32 cellular contexts compared by ENCODE assay signal in genomic region chr7:114370177-114370576, GRCh38. TPM values are rescaled to one million over a fixed set of nuclear protein-coding genes. Genes with fewer than 3 reads are reported as not detected.
DNase-seq lines count a peak whose midpoint lies in the region; ATAC-seq and FAIRE-seq lines count a peak whose summit lies in the region.
"Had no signal": no experiment of that assay in that cellular context is flagged by ENCODE, and none has a peak within 500 bp of the region (broad histone marks: within the 10 kb centered on the region; RNA-seq: fewer than 3 reads in every experiment).

No MANE protein-coding gene starts in this region.

- H3K4me1 ChIP-seq in small intestine (ENCODE audit: control insufficient read depth in 2 of 2, insufficient read depth in 1 of 2, low read depth in 1 of 2, low read length in 1 of 2) (peaks cover 0 to 2% of the 10 kb centered on the region in 2 donors), right cardiac atrium (ENCODE audit: control insufficient read depth, insufficient read depth, low read length) (no peaks in the 10 kb centered on the region)
- H3K4me1 ChIP-seq: esophagus muscularis mucosa, SJSA1, transverse colon had no signal

- no peaks in the 10 kb centered on the region for H3K36me3 ChIP-seq in small intestine (ENCODE audit: control insufficient read depth in 2 of 2, insufficient read depth in 2 of 2, low read length in 2 of 2)
- H3K36me3 ChIP-seq: esophagus muscularis mucosa, pancreas, SJSA1, transverse colon had no signal

- no peaks in the 10 kb centered on the region for H3K27me3 ChIP-seq in small intestine (ENCODE audit: control insufficient read depth in 2 of 2, insufficient read depth in 2 of 2, low read length in 2 of 2)
- no peaks in the 10 kb centered on the region for H3K27me3 ChIP-seq in right cardiac atrium (ENCODE audit: control insufficient read depth, insufficient read depth)
- H3K27me3 ChIP-seq: dorsolateral prefrontal cortex, esophagus muscularis mucosa, pancreas, SJSA1, transverse colon had no signal

- no peak overlapping the region for H3K4me3 ChIP-seq in small intestine (ENCODE audit: low read depth in 1 of 2, low read length in 2 of 2)
- H3K4me3 ChIP-seq in right cardiac atrium (ENCODE audit: low read length) = no peak overlapping the region
- H3K4me3 ChIP-seq: dorsolateral prefrontal cortex, esophagus muscularis mucosa, GM12878, pancreas, SJSA1, transverse colon had no signal

- no peak for ATAC-seq in right cardiac atrium
- ATAC-seq: GM12878; HepG2; left ventricle myocardium superior; stimulated activated memory B cell treated with anti-CD40 and anti-IgM and Interleukin-4, amounts not matched to agents 10 μg/mL and 1 μg/mL and 100 μg/mL, for 72 hours had no signal

- H3K9me3 ChIP-seq in small intestine (ENCODE audit: control insufficient read depth, low read depth) (no peaks in the 10 kb centered on the region), right cardiac atrium (ENCODE audit: control insufficient read depth, low read length) (no peaks in the 10 kb centered on the region)
- H3K9me3 ChIP-seq: esophagus muscularis mucosa, pancreas, SJSA1, transverse colon had no signal

- intact Hi-C loops in right cardiac atrium (cut with DNase I) = no loop called here

- DNase-seq in DMS79 treated with DMSO at 0.1 percent for 48 hours (lab: John Stamatoyannopoulos, UW) (peak; percentile 22), DMS79 (lab: John Stamatoyannopoulos, UW) (no peak), NCI-H146 (lab: John Stamatoyannopoulos, UW) (peak; percentile 92), NCI-H345 treated with DMSO at 0.1 percent for 48 hours (lab: John Stamatoyannopoulos, UW; ENCODE audit: unreplicated experiment) (peak; percentile 10), small intestine (peak; percentile 39), right cardiac atrium (no peak), OCI-M2 (lab: John Stamatoyannopoulos, UW; ENCODE audit: unreplicated experiment) (no peak), cerebellum (ENCODE audit: low spot score) (no peak)
- DNase-seq: 8988T; activated B cell treated with CpG ODN at 0.5 μM for 24 hours; activated CD4-positive, alpha-beta T cell treated with anti-CD3 and anti-CD28 coated beads, Interleukin-2, amount 10 ng/mL, durations not matched to agents 7 days and 5 days; amygdala; Calu3; dorsolateral prefrontal cortex; EL; foreskin fibroblast; H9; left ventricle myocardium superior; mesendoderm; MM.1S; NCI-H187; NCI-H510A treated with DMSO at 0.1 percent for 48 hours; pancreas; T-helper 1 cell; transverse colon had no signal

- FAIRE-seq in small intestine (lab: Jason Lieb, UNC) = no peak
- FAIRE-seq: GM12878, HepG2 had no signal

- H3K27ac ChIP-seq in small intestine (ENCODE audit: low read depth in 1 of 2, low read length in 1 of 2) (no peak overlapping the region), right cardiac atrium (ENCODE audit: low read length) (no peak overlapping the region)
- H3K27ac ChIP-seq: C4-2B, dorsolateral prefrontal cortex, esophagus muscularis mucosa, pancreas, SJSA1, transverse colon had no signal

- 6 to 36% (median 20%) methylated on average over 2 of the region's 2 CpGs for whole genome bisulfite sequencing in small intestine, 3 donors
- 52% methylated on average over 2 of the region's 2 CpGs for WGBS in right cardiac atrium

RNA-seq across cellular contexts. Expression of gene FOXP2, which starts 44.4 kb away (rescaled TPM):
- polyA plus RNA-seq in small intestine (1 to 10 TPM; 1.7 to 4.3 (median 2.9) TPM), right cardiac atrium (0.66 TPM)
- total RNA-seq in right cardiac atrium (1 to 10 TPM; 2.0 to 4.5 (median 2.3) TPM), cerebellum (228 TPM)
- total RNA-seq: activated B cell treated with CpG ODN at 0.5 μM for 24 hours; activated CD4-positive, alpha-beta T cell treated with anti-CD3 and anti-CD28 coated beads, Interleukin-2, amount 10 ng/mL, durations not matched to agents 7 days and 5 days; activated CD8-positive, alpha-beta memory T cell treated with anti-CD3 and anti-CD28 coated beads for 36 hours; H9; HepG2; SJSA1 had no signal

Comparison
In these comparisons a context has a peak if more than half of its experiments do, and no peak if none do; other contexts are left out.
1. DNase-seq: peak in DMS79 treated with DMSO at 0.1 percent for 48 hours (single experiment), NCI-H146 (single experiment), NCI-H345 treated with DMSO at 0.1 percent for 48 hours (single experiment) and small intestine (single experiment); none in DMS79 (single experiment), right cardiac atrium (0 of 3), OCI-M2 (single experiment) and cerebellum (single experiment).
2. RNA of gene FOXP2, which starts 44.4 kb away (total RNA-seq): 228 TPM in cerebellum (single experiment); 2.0 to 4.5 TPM in right cardiac atrium; every median in the first group is over 10 times any median in the second.